ENCODE assay signal across 31 cellular contexts in the genomic region with DNA sequence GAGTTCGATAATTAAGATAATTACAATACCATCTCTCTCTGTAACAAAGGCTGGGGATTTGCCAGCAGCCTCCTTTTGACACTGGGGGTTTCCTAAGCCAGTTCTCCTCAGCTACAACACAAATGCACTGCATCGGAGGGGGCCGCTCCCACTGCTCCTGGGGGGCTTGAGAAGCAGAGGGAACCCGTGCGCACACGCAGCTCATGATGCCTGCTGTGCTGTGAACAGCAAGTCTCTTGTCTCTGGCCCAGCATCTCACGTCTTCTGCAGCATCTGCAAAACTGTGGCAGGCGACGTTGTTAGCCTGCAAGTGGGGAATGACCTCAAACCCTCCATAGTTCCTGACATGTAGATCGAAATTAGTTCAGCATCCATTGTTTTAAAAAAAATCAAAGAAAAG. TPM values are rescaled to one million over a fixed set of nuclear protein-coding genes. Genes with fewer than 3 reads are reported as not detected.
"Had no signal": no experiment of that assay in that cellular context is flagged by ENCODE, and none has a peak within 500 bp of the region (broad histone marks: within the 10 kb centered on the region; RNA-seq: fewer than 3 reads in every experiment).

No MANE protein-coding gene starts in this region.

- H3K9me3 Mint-ChIP-seq: activated CD4-positive, alpha-beta T cell treated with anti-CD3 and anti-CD28 coated beads, Interleukin-2, amount 10 ng/mL, durations not matched to agents 24 days and 14 days; activated naive CD4-positive, alpha-beta T cell treated with anti-CD3 and anti-CD28 coated beads, Interleukin-2, amount 50 U/mL, for 24 hours; activated naive CD8-positive, alpha-beta T cell treated with anti-CD3 and anti-CD28 coated beads, Interleukin-2, amount 50 U/mL, for 24 hours; activated T-cell treated with anti-CD3 and anti-CD28 coated beads, Interleukin-2, amount 50 U/mL, for 24 hours; immature natural killer cell; mesothelial cell of epicardium had no signal

- H3K4me1 ChIP-seq: foreskin keratinocyte had no signal

- H3K4me1 Mint-ChIP-seq: activated naive CD4-positive, alpha-beta T cell treated with anti-CD3 and anti-CD28 coated beads, Interleukin-2, amount 50 U/mL, for 24 hours had no signal

- H3K9me3 ChIP-seq: esophagus muscularis mucosa, heart left ventricle, psoas muscle, transverse colon had no signal

- H3K36me3 ChIP-seq: transverse colon had no signal

- H3K4me3 ChIP-seq: esophagus muscularis mucosa, heart left ventricle, psoas muscle, smooth muscle cell, transverse colon had no signal

- H3K27ac ChIP-seq: esophagus muscularis mucosa, foreskin keratinocyte, parathyroid adenoma, psoas muscle, transverse colon had no signal

- DNase-seq: activated CD4-positive, alpha-beta T cell treated with anti-CD3 and anti-CD28 coated beads, Interleukin-2, amount 10 ng/mL, durations not matched to agents 24 days and 14 days; activated CD4-positive, CD25-positive, alpha-beta regulatory T cell treated with anti-CD3 and anti-CD28 coated beads, Interleukin-2, amount 50 U/mL, for 72 hours; activated CD8-positive, alpha-beta T cell treated with anti-CD3 and anti-CD28 coated beads, Interleukin-2, amount 10 ng/mL, durations not matched to agents 7 days and 5 days; activated naive CD8-positive, alpha-beta T cell treated with anti-CD3 and anti-CD28 coated beads, Interleukin-2, amount 50 U/mL, for 24 hours; activated T-cell treated with anti-CD3 and anti-CD28 coated beads, Interleukin-2, amount 50 U/mL, for 24 hours; amygdala; central memory CD4-positive, alpha-beta T cell; dermis blood vessel endothelial cell; effector CD4-positive, alpha-beta T cell; foreskin keratinocyte; hypothalamus; immature natural killer cell; kidney glomerular epithelial cell; mammary epithelial cell; naive thymus-derived CD4-positive, alpha-beta T cell; nucleus accumbens; stimulated activated CD4-positive, alpha-beta T cell treated with anti-CD3 and anti-CD28 coated beads, Interleukin-15, amount 100 ng/mL, for 24 hours; stimulated activated CD4-positive, alpha-beta T cell treated with anti-CD3 and anti-CD28 coated beads, Interleukin-2, amount 100 ng/mL, for 24 hours; stimulated activated naive CD4-positive, alpha-beta T cell; T-helper 17 cell; T1000; transverse colon had no signal

- H3K4me3 Mint-ChIP-seq: activated CD4-positive, alpha-beta T cell treated with anti-CD3 and anti-CD28 coated beads, Interleukin-2, amount 10 ng/mL, durations not matched to agents 24 days and 14 days; activated CD8-positive, alpha-beta T cell treated with anti-CD3 and anti-CD28 coated beads, Interleukin-2, amount 10 ng/mL, durations not matched to agents 7 days and 5 days; activated naive CD4-positive, alpha-beta T cell treated with anti-CD3 and anti-CD28 coated beads, Interleukin-2, amount 50 U/mL, for 24 hours; activated naive CD8-positive, alpha-beta T cell treated with anti-CD3 and anti-CD28 coated beads, Interleukin-2, amount 50 U/mL, for 24 hours; activated T-cell treated with anti-CD3 and anti-CD28 coated beads, Interleukin-2, amount 50 U/mL, for 24 hours; immature natural killer cell; mesothelial cell of epicardium; naive thymus-derived CD4-positive, alpha-beta T cell; neural crest cell; T-helper 17 cell had no signal

- ATAC-seq: activated CD8-positive, alpha-beta T cell treated with anti-CD3 and anti-CD28 coated beads, Interleukin-2, amount 10 ng/mL, durations not matched to agents 7 days and 5 days; activated naive CD8-positive, alpha-beta T cell treated with anti-CD3 and anti-CD28 coated beads, Interleukin-2, amount 50 U/mL, for 24 hours; foreskin keratinocyte; left lobe of liver; naive thymus-derived CD4-positive, alpha-beta T cell; psoas muscle; T-helper 17 cell had no signal

- H3K27ac Mint-ChIP-seq: activated CD4-positive, alpha-beta T cell treated with anti-CD3 and anti-CD28 coated beads, Interleukin-2, amount 10 ng/mL, durations not matched to agents 24 days and 14 days; activated CD8-positive, alpha-beta T cell treated with anti-CD3 and anti-CD28 coated beads, Interleukin-2, amount 10 ng/mL, durations not matched to agents 7 days and 5 days; activated naive CD4-positive, alpha-beta T cell treated with anti-CD3 and anti-CD28 coated beads, Interleukin-2, amount 50 U/mL, for 24 hours; activated naive CD8-positive, alpha-beta T cell treated with anti-CD3 and anti-CD28 coated beads, Interleukin-2, amount 50 U/mL, for 24 hours; activated T-cell treated with anti-CD3 and anti-CD28 coated beads, Interleukin-2, amount 50 U/mL, for 24 hours; immature natural killer cell; mesothelial cell of epicardium; naive thymus-derived CD4-positive, alpha-beta T cell; T-helper 17 cell had no signal

- H3K36me3 Mint-ChIP-seq: activated naive CD4-positive, alpha-beta T cell treated with anti-CD3 and anti-CD28 coated beads, Interleukin-2, amount 50 U/mL, for 24 hours; mesothelial cell of epicardium; naive thymus-derived CD4-positive, alpha-beta T cell had no signal

RNA-seq across cellular contexts. Expression of gene VIPR2, which starts 5.5 kb away (rescaled TPM):
- total RNA-seq: activated CD8-positive, alpha-beta T cell treated with anti-CD3 and anti-CD28 coated beads, Interleukin-2, amount 10 ng/mL, durations not matched to agents 7 days and 5 days; dermis blood vessel endothelial cell; foreskin keratinocyte; mammary epithelial cell; smooth muscle cell; T-helper 17 cell had no signal
- polyA plus RNA-seq: foreskin keratinocyte; mammary epithelial cell; naive thymus-derived CD4-positive, alpha-beta T cell; smooth muscle cell had no signal
